ENCODE assay signal across 2 cellular contexts in the genomic region with DNA sequence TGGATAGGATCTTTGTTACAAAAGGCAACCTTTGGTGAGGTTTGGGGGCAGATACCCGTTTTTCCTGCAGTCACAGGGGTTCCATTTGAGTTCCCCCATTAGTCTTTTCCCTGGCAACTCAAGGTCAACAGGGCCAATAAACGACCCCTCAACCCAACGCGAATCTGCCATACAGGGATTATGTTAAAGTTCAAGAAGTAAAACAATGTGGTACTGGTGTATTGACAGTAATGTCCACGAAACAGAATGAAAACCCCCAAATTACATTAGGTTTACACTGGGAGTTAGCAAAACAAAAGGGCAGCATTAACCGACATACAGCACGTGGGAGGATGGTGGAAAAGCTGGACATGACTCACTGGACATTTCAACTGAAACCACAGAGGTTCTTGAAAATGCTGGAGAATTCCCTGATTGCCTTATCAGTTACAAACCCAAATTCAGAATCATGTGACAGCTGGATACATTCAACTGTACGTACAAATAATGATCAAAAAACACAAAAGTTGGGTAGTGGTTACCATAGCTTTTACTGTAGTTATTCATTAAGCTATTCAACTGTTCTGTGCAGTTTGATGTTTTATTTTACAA.
TF ChIP-seq lines count a peak whose summit lies in the region.

No MANE protein-coding gene starts in this region.

TF ChIP-seq in H1, 55 proteins besides CTCF, POLR2A, EP300 and RAD21:
- TF ChIP-seq NRF1 (IDR thresholded peaks at IDR 0.05; ENCODE audit: low read depth, low read length): no peak
- TF ChIP-seq BCL11A (IDR thresholded peaks at IDR 0.05; ENCODE audit: low read depth in 2 of 2, low read length in 2 of 2): no peak
- no peak for TF ChIP-seq SIN3A (conservative IDR thresholded peaks at IDR 0.05 in 1 of 2, IDR thresholded peaks at IDR 0.05 in 1 of 2; ENCODE audit: low read depth in 1 of 2, low read length in 2 of 2)
- TF ChIP-seq SP2 (IDR thresholded peaks at IDR 0.05; ENCODE audit: low read length): no peak
- TF ChIP-seq SAP30 (IDR thresholded peaks at IDR 0.05; ENCODE audit: insufficient read depth, insufficient replicate concordance, low read length): no peak
- TF ChIP-seq, protein P1, sequence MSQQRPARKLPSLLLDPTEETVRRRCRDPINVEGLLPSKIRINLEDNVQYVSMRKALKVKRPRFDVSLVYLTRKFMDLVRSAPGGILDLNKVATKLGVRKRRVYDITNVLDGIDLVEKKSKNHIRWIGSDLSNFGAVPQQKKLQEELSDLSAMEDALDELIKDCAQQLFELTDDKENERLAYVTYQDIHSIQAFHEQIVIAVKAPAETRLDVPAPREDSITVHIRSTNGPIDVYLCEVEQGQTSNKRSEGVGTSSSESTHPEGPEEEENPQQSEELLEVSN (IDR thresholded peaks at IDR 0.05): no peak
- TF ChIP-seq BRCA1 (IDR thresholded peaks at IDR 0.05; ENCODE audit: low read depth, low read length): no peak
- TF ChIP-seq NANOG (IDR thresholded peaks at IDR 0.05; ENCODE audit: insufficient read depth, low read depth, low read length, poor library complexity, severe bottlenecking): no peak
- no peak for TF ChIP-seq RFX5 (IDR thresholded peaks at IDR 0.05; ENCODE audit: borderline replicate concordance, low read depth, low read length)
- no peak for TF ChIP-seq POLR2AphosphoS5 (IDR thresholded peaks at IDR 0.05; ENCODE audit: low read depth, low read length)
- TF ChIP-seq TAF7 (optimal IDR thresholded peaks at IDR 0.05; ENCODE audit: borderline replicate concordance, low read depth, low read length): no peak
- no peak for TF ChIP-seq EGR1 (IDR thresholded peaks at IDR 0.05; ENCODE audit: borderline replicate concordance, low read depth, low read length)
- TF ChIP-seq SIRT6 (IDR thresholded peaks at IDR 0.05; ENCODE audit: low read length): no peak
- no peak for TF ChIP-seq RBBP5 (IDR thresholded peaks at IDR 0.05; ENCODE audit: borderline replicate concordance, low read depth, low read length)
- TF ChIP-seq TCF12 (IDR thresholded peaks at IDR 0.05; ENCODE audit: low read depth, low read length): no peak
- TF ChIP-seq, protein P2, sequence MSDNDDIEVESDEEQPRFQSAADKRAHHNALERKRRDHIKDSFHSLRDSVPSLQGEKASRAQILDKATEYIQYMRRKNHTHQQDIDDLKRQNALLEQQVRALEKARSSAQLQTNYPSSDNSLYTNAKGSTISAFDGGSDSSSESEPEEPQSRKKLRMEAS (IDR thresholded peaks at IDR 0.05): no peak
- TF ChIP-seq CHD1 (IDR thresholded peaks at IDR 0.05; ENCODE audit: low read depth, low read length): no peak
- TF ChIP-seq TEAD4 (IDR thresholded peaks at IDR 0.05; ENCODE audit: low read depth, low read length): no peak
- no peak for TF ChIP-seq ZNF274 (IDR thresholded peaks at IDR 0.05; ENCODE audit: borderline replicate concordance, extremely low read depth, low read length)
- TF ChIP-seq GTF2F1 (IDR thresholded peaks at IDR 0.05; ENCODE audit: borderline replicate concordance, low read depth, low read length): no peak

TF ChIP-seq in neural cell, 6 proteins besides CTCF, POLR2A, EP300 and RAD21:
- TF ChIP-seq EZH2 (IDR thresholded peaks at IDR 0.05; ENCODE audit: borderline replicate concordance, insufficient read depth, low read length, poor library complexity, severe bottlenecking): no peak
- TF ChIP-seq, protein P3, sequence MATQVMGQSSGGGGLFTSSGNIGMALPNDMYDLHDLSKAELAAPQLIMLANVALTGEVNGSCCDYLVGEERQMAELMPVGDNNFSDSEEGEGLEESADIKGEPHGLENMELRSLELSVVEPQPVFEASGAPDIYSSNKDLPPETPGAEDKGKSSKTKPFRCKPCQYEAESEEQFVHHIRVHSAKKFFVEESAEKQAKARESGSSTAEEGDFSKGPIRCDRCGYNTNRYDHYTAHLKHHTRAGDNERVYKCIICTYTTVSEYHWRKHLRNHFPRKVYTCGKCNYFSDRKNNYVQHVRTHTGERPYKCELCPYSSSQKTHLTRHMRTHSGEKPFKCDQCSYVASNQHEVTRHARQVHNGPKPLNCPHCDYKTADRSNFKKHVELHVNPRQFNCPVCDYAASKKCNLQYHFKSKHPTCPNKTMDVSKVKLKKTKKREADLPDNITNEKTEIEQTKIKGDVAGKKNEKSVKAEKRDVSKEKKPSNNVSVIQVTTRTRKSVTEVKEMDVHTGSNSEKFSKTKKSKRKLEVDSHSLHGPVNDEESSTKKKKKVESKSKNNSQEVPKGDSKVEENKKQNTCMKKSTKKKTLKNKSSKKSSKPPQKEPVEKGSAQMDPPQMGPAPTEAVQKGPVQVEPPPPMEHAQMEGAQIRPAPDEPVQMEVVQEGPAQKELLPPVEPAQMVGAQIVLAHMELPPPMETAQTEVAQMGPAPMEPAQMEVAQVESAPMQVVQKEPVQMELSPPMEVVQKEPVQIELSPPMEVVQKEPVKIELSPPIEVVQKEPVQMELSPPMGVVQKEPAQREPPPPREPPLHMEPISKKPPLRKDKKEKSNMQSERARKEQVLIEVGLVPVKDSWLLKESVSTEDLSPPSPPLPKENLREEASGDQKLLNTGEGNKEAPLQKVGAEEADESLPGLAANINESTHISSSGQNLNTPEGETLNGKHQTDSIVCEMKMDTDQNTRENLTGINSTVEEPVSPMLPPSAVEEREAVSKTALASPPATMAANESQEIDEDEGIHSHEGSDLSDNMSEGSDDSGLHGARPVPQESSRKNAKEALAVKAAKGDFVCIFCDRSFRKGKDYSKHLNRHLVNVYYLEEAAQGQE (IDR thresholded peaks at IDR 0.05; ENCODE audit: borderline replicate concordance): no peak
- no peak for TF ChIP-seq MXI1 (conservative IDR thresholded peaks at IDR 0.05; ENCODE audit: poor library complexity, severe bottlenecking)
- no peak for TF ChIP-seq POLR2AphosphoS5 (IDR thresholded peaks at IDR 0.05)
- TF ChIP-seq TAF1 (IDR thresholded peaks at IDR 0.05; ENCODE audit: low read depth): no peak
- no peak for TF ChIP-seq SMC3 (conservative IDR thresholded peaks at IDR 0.05; ENCODE audit: poor library complexity)
